ENCODE assay signal across 8 cellular contexts in the genomic region with DNA sequence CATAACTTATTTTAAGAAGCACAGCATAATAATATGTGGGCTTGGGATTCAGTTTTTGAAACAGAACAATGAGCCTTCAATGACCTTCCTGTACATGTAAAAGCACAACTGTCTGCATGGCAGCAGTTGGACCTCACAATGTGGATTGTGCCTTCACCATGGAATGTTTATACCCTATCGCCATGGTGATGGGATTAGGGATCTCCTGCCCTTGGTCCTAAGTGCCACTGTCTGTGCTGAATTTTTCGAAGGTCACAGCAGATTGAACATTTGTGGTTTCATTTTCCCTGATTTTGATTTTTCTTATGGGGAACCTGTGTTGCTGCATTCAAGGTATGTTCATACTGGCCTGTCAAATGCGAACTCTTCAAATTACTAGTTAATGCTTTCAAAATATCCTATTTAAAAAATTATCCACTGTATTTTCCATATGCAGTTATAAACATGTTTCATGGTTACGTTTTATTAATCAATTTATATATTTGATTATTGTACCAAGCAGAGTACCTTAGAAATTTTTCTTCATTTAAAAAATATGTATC.
DNase-seq lines count a peak whose midpoint lies in the region; ATAC-seq, FAIRE-seq and TF ChIP-seq lines count a peak whose summit lies in the region.
"Not testable (repeated sequence)": the region's sequence is repeated elsewhere in the genome, so short reads cannot be mapped to it uniquely, and the experiment has no call there.

No MANE protein-coding gene starts in this region.

- not testable (repeated sequence) for H3K27ac Mint-ChIP-seq in endothelial cell (ENCODE audit: unreplicated experiment)

- not testable (repeated sequence) for H3K27me3 ChIP-seq in lung (ENCODE audit: control insufficient read depth, insufficient read depth); small intestine (ENCODE audit: control insufficient read depth in 2 of 2, insufficient read depth in 2 of 2, low read length in 2 of 2)

- ATAC-seq in GM19043 (IDR thresholded peaks at IDR 0.05; ENCODE audit: low read depth, unreplicated experiment): peak; percentile 19
- ATAC-seq in HG02678 (IDR thresholded peaks at IDR 0.05; ENCODE audit: unreplicated experiment): peak; percentile 36
- ATAC-seq in HG03469 (IDR thresholded peaks at IDR 0.05; ENCODE audit: unreplicated experiment): peak; percentile 20
- not testable (repeated sequence) for ATAC-seq in lung (ENCODE audit: insufficient read depth, low FRiP score)

- WGBS in lung, 2 donors: 61 to 64% methylated on average over 4 of the region's 4 CpGs
- 61 to 64% (median 61%) methylated on average over 4 of the region's 4 CpGs for WGBS in small intestine, 3 donors

- H3K4me3 ChIP-seq in lung; small intestine (ENCODE audit: low read depth in 1 of 2, low read length in 2 of 2): not testable (repeated sequence)

- not testable (repeated sequence) for H3K4me3 Mint-ChIP-seq in endothelial cell (ENCODE audit: unreplicated experiment)

- not testable (repeated sequence) for H3K27ac ChIP-seq in lung (ENCODE audit: low read depth in 1 of 2, low read length in 1 of 2); small intestine (ENCODE audit: low read depth in 1 of 2, low read length in 1 of 2)

- not testable (repeated sequence) for H3K36me3 ChIP-seq in lung (ENCODE audit: control insufficient read depth in 2 of 2, insufficient read depth in 2 of 2, low read length in 2 of 2); small intestine (ENCODE audit: control insufficient read depth in 2 of 2, insufficient read depth in 2 of 2, low read length in 2 of 2)

- H3K36me3 Mint-ChIP-seq in endothelial cell (ENCODE audit: low read depth, unreplicated experiment): peaks cover 14% of the 10 kb centered on the region

- peaks cover 20% of the 10 kb centered on the region for H3K9me3 Mint-ChIP-seq in endothelial cell (ENCODE audit: unreplicated experiment)

- TF ChIP-seq CTCF in endothelial cell (IDR thresholded peaks at IDR 0.05; ENCODE audit: unreplicated experiment); lung (IDR thresholded peaks at IDR 0.05; ENCODE audit: control extremely low read depth, extremely low read depth): not testable (repeated sequence)

- H3K4me1 ChIP-seq in lung (ENCODE audit: control insufficient read depth in 2 of 2, insufficient read depth in 2 of 2, low read length in 2 of 2); small intestine (ENCODE audit: control insufficient read depth in 2 of 2, insufficient read depth in 1 of 2, low read depth in 1 of 2, low read length in 1 of 2): not testable (repeated sequence)

- not testable (repeated sequence) for H3K9me3 ChIP-seq in lung (ENCODE audit: control insufficient read depth in 2 of 2, insufficient read depth in 1 of 2, low read length in 1 of 2); small intestine (ENCODE audit: control insufficient read depth, low read depth)

- H3K4me1 Mint-ChIP-seq in endothelial cell (ENCODE audit: unreplicated experiment): not testable (repeated sequence)

- FAIRE-seq in small intestine (lab: Jason Lieb, UNC): not testable (repeated sequence)

- DNase-seq in RPMI8226 (peak; percentile 2), endothelial cell (ENCODE audit: low spot score) (peak; percentile 3), lung (ENCODE audit: low spot score) (peak; percentile 21), small intestine (peak; percentile 0)
- DNase-seq in activated CD8-positive, alpha-beta memory T cell treated with anti-CD3 and anti-CD28 coated beads, Interleukin-2, amount 50 U/mL, for 48 hours: peak; percentile 48

- H3K27me3 Mint-ChIP-seq in endothelial cell (ENCODE audit: unreplicated experiment): not testable (repeated sequence)
